30 cellular contexts compared by ENCODE assay signal in genomic region chr1:5430136-5430535, GRCh38.
"Had no signal": no experiment of that assay in that cellular context is flagged by ENCODE, and none has a peak within 500 bp of the region (broad histone marks: within the 10 kb centered on the region; RNA-seq: fewer than 3 reads in every experiment).

No MANE protein-coding gene starts in this region.

- H3K9me3 ChIP-seq: colonic mucosa, heart left ventricle, right atrium auricular region, vagina had no signal

- H3K27me3 Mint-ChIP-seq: stimulated activated naive CD8-positive, alpha-beta T cell treated with anti-CD3 and anti-CD28 coated beads, Interleukin-15, amount 100 ng/mL, for 72 hours had no signal

- H3K4me1 Mint-ChIP-seq: activated CD8-positive, alpha-beta memory T cell treated with anti-CD3 and anti-CD28 coated beads, Interleukin-2, amount 10 ng/mL, durations not matched to agents 7 days and 5 days; memory B cell; stimulated activated memory B cell treated with anti-CD40 and anti-IgM and Interleukin-4, amounts not matched to agents 10 μg/mL and 1 μg/mL and 100 μg/mL, for 72 hours; WTC11 had no signal

- H3K27me3 ChIP-seq: colonic mucosa, right atrium auricular region had no signal

- H3K36me3 ChIP-seq: colonic mucosa, heart left ventricle, neural progenitor cell, right atrium auricular region, vagina had no signal

- DNase-seq: activated CD4-positive, alpha-beta T cell treated with anti-CD3 and anti-CD28 coated beads for 1 hour; activated CD8-positive, alpha-beta memory T cell treated with anti-CD3 and anti-CD28 coated beads, Interleukin-2, amount 10 ng/mL, durations not matched to agents 7 days and 5 days; activated CD8-positive, alpha-beta T cell treated with anti-CD3 and anti-CD28 coated beads, Interleukin-2, amount 10 ng/mL, durations not matched to agents 7 days and 5 days; activated T-cell treated with anti-CD3 and anti-CD28 coated beads, Interleukin-2, amount 50 U/mL, for 48 hours; anterior cingulate cortex; colonic mucosa; dorsolateral prefrontal cortex; effector memory CD4-positive, alpha-beta T cell; erythroblast; heart left ventricle; hypothalamus; naive thymus-derived CD8-positive, alpha-beta T cell; occipital lobe; stimulated activated CD4-positive, alpha-beta T cell treated with anti-CD3 and anti-CD28 coated beads, Interleukin-1b, Interleukin-23, amount 100 ng/mL, for 48 hours; stimulated activated CD4-positive, alpha-beta T cell treated with anti-CD3 and anti-CD28 coated beads, Interleukin-4, amount 100 ng/mL, for 4 hours; stimulated activated CD8-positive, alpha-beta memory T cell treated with anti-CD3 and anti-CD28 coated beads, Interleukin-4, amount 100 ng/mL, for 48 hours; stimulated activated naive CD8-positive, alpha-beta T cell treated with anti-CD3 and anti-CD28 coated beads, Interleukin-15, amount 100 ng/mL, for 72 hours; substantia nigra; T-helper 2 cell had no signal

- ATAC-seq: activated CD8-positive, alpha-beta memory T cell treated with anti-CD3 and anti-CD28 coated beads, Interleukin-2, amount 10 ng/mL, durations not matched to agents 7 days and 5 days; activated CD8-positive, alpha-beta T cell treated with anti-CD3 and anti-CD28 coated beads, Interleukin-2, amount 10 ng/mL, durations not matched to agents 7 days and 5 days; heart left ventricle; naive thymus-derived CD8-positive, alpha-beta T cell; stimulated activated memory B cell treated with anti-CD40 and anti-IgM and Interleukin-4, amounts not matched to agents 10 μg/mL and 1 μg/mL and 100 μg/mL, for 72 hours; stimulated activated naive CD8-positive, alpha-beta T cell treated with anti-CD3 and anti-CD28 coated beads, Interleukin-15, amount 100 ng/mL, for 72 hours; WTC11 had no signal

- H3K27ac ChIP-seq: colonic mucosa, dorsolateral prefrontal cortex, heart left ventricle, neural progenitor cell, parathyroid adenoma, right atrium auricular region, vagina had no signal

- H3K27ac Mint-ChIP-seq: activated CD8-positive, alpha-beta memory T cell treated with anti-CD3 and anti-CD28 coated beads, Interleukin-2, amount 10 ng/mL, durations not matched to agents 7 days and 5 days; activated CD8-positive, alpha-beta T cell treated with anti-CD3 and anti-CD28 coated beads, Interleukin-2, amount 10 ng/mL, durations not matched to agents 7 days and 5 days; activated naive CD8-positive, alpha-beta T cell; activated T-helper 2 cell treated with anti-CD3 and anti-CD28 coated beads, Interferon-gamma antibody, Interleukin-2, Interleukin-4, amounts not matched to agents 10 μg/mL and 5 μg/mL and 100 μg/mL, durations not matched to agents 14 hours and 24 hours and 36 hours; memory B cell; neural progenitor cell; stimulated activated memory B cell treated with anti-CD40 and anti-IgM and Interleukin-4, amounts not matched to agents 10 μg/mL and 1 μg/mL and 100 μg/mL, for 72 hours; stimulated activated naive CD8-positive, alpha-beta T cell treated with anti-CD3 and anti-CD28 coated beads, Interleukin-15, amount 100 ng/mL, for 72 hours; type B pancreatic cell; WTC11 had no signal

- H3K4me3 ChIP-seq: colonic mucosa, dorsolateral prefrontal cortex, heart left ventricle, neural progenitor cell, right atrium auricular region, smooth muscle cell, vagina had no signal

- H3K4me1 ChIP-seq: colonic mucosa, heart left ventricle, parathyroid adenoma, right atrium auricular region, vagina had no signal

- H3K9me3 Mint-ChIP-seq: activated T-helper 2 cell treated with anti-CD3 and anti-CD28 coated beads, Interferon-gamma antibody, Interleukin-2, Interleukin-4, amounts not matched to agents 10 μg/mL and 5 μg/mL and 100 μg/mL, durations not matched to agents 14 hours and 24 hours and 36 hours; memory B cell; naive thymus-derived CD8-positive, alpha-beta T cell; neural progenitor cell; stimulated activated memory B cell treated with anti-CD40 and anti-IgM and Interleukin-4, amounts not matched to agents 10 μg/mL and 1 μg/mL and 100 μg/mL, for 72 hours; stimulated activated naive CD8-positive, alpha-beta T cell treated with anti-CD3 and anti-CD28 coated beads, Interleukin-15, amount 100 ng/mL, for 72 hours; type B pancreatic cell had no signal

- H3K9ac ChIP-seq: neural progenitor cell, parathyroid adenoma had no signal

- H3K4me3 Mint-ChIP-seq: activated CD8-positive, alpha-beta memory T cell treated with anti-CD3 and anti-CD28 coated beads, Interleukin-2, amount 10 ng/mL, durations not matched to agents 7 days and 5 days; activated CD8-positive, alpha-beta T cell treated with anti-CD3 and anti-CD28 coated beads, Interleukin-2, amount 10 ng/mL, durations not matched to agents 7 days and 5 days; activated naive CD8-positive, alpha-beta T cell; memory B cell; neural progenitor cell; stimulated activated memory B cell treated with anti-CD40 and anti-IgM and Interleukin-4, amounts not matched to agents 10 μg/mL and 1 μg/mL and 100 μg/mL, for 72 hours; stimulated activated naive CD8-positive, alpha-beta T cell treated with anti-CD3 and anti-CD28 coated beads, Interleukin-15, amount 100 ng/mL, for 72 hours; type B pancreatic cell; WTC11 had no signal

- H3K36me3 Mint-ChIP-seq: activated CD8-positive, alpha-beta memory T cell treated with anti-CD3 and anti-CD28 coated beads, Interleukin-2, amount 10 ng/mL, durations not matched to agents 7 days and 5 days; activated naive CD8-positive, alpha-beta T cell; memory B cell; naive thymus-derived CD8-positive, alpha-beta T cell; neural progenitor cell; stimulated activated memory B cell treated with anti-CD40 and anti-IgM and Interleukin-4, amounts not matched to agents 10 μg/mL and 1 μg/mL and 100 μg/mL, for 72 hours; type B pancreatic cell had no signal
